20 cellular contexts compared by ENCODE assay signal in the genomic region with DNA sequence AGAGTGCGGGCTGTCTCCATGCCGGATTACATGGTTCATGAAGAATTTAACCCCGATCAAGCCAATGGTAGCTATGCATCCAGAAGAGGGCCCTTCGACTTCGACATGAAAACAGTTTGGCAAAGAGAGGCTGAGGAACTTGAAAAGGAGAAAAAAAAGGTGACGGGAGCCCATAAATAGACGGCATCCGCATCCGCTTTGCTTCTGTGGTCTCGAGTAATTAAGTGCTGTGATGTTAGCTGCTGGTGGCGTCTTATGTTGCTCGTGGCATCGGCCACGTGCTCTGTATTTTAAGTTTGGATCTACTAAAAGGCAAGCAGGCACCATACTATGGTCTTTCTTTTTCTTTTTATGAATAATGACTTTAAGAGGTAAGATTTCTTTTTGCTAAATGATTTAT. TPM values are rescaled to one million over a fixed set of nuclear protein-coding genes. Genes with fewer than 3 reads are reported as not detected.
DNase-seq lines count a peak whose midpoint lies in the region; ATAC-seq, FAIRE-seq and TF ChIP-seq lines count a peak whose summit lies in the region.
"Had no signal": no experiment of that assay in that cellular context is flagged by ENCODE, and none has a peak within 500 bp of the region (broad histone marks: within the 10 kb centered on the region; RNA-seq: fewer than 3 reads in every experiment).

No MANE protein-coding gene starts in this region.

- H3K79me2 ChIP-seq in osteoblast (ENCODE audit: insufficient read depth, low read length), result no peaks in the 10 kb centered on the region

- peaks cover 5% of the 10 kb centered on the region for H3K27me3 ChIP-seq in osteoblast (ENCODE audit: insufficient read depth, low read length)
- H3K27me3 ChIP-seq: brain microvascular endothelial cell, left lung, right atrium auricular region, upper lobe of right lung had no signal

- peaks cover 11% of the 10 kb centered on the region for H3K4me1 ChIP-seq in osteoblast (ENCODE audit: insufficient read depth, low read length)
- H3K4me1 ChIP-seq: left lung, right atrium auricular region, upper lobe of right lung had no signal

- H2AFZ ChIP-seq in osteoblast (ENCODE audit: low read length), result peak overlapping the region; percentile 64

- no peak overlapping the region for H3K27ac Mint-ChIP-seq in activated CD8-positive, alpha-beta memory T cell treated with anti-CD3 and anti-CD28 coated beads, Interleukin-2, amount 10 ng/mL, durations not matched to agents 7 days and 5 days
- peak overlapping the region; percentile 11 for H3K27ac Mint-ChIP-seq in activated naive CD4-positive, alpha-beta T cell treated with anti-CD3 and anti-CD28 coated beads, Interleukin-2, amount 50 U/mL, for 24 hours
- H3K27ac Mint-ChIP-seq: WTC11 had no signal

- H4K20me1 ChIP-seq in osteoblast (ENCODE audit: insufficient read depth, low read length), result no peaks in the 10 kb centered on the region

- H3K36me3 Mint-ChIP-seq in activated CD8-positive, alpha-beta memory T cell treated with anti-CD3 and anti-CD28 coated beads, Interleukin-2, amount 10 ng/mL, durations not matched to agents 7 days and 5 days, result no peaks in the 10 kb centered on the region
- H3K36me3 Mint-ChIP-seq in activated naive CD4-positive, alpha-beta T cell treated with anti-CD3 and anti-CD28 coated beads, Interleukin-2, amount 50 U/mL, for 24 hours, result no peaks in the 10 kb centered on the region
- H3K36me3 Mint-ChIP-seq: WTC11 had no signal

- H3K27me3 Mint-ChIP-seq in activated CD8-positive, alpha-beta memory T cell treated with anti-CD3 and anti-CD28 coated beads, Interleukin-2, amount 10 ng/mL, durations not matched to agents 7 days and 5 days, result no peaks in the 10 kb centered on the region
- H3K27me3 Mint-ChIP-seq in activated naive CD4-positive, alpha-beta T cell treated with anti-CD3 and anti-CD28 coated beads, Interleukin-2, amount 50 U/mL, for 24 hours, result no peaks in the 10 kb centered on the region

- H3K9me3 ChIP-seq in osteoblast (ENCODE audit: low read depth, low read length), result no peaks in the 10 kb centered on the region
- H3K9me3 ChIP-seq: left lung, right atrium auricular region, upper lobe of right lung had no signal

- no peak overlapping the region for H3K27ac ChIP-seq in osteoblast (ENCODE audit: low read depth, low read length)
- H3K27ac ChIP-seq: brain microvascular endothelial cell, KMS-11, left lung, right atrium auricular region, upper lobe of right lung had no signal

- no peak overlapping the region for H3K4me2 ChIP-seq in osteoblast (ENCODE audit: insufficient read depth, low read length)
- H3K4me2 ChIP-seq: KMS-11 had no signal

- no peak overlapping the region for H3K4me3 ChIP-seq in Jurkat, Clone E6-1 (ENCODE audit: low read length)
- H3K4me3 ChIP-seq in osteoblast (ENCODE audit: insufficient read depth, low read length), result no peak overlapping the region
- H3K4me3 ChIP-seq: left lung, right atrium auricular region, upper lobe of right lung had no signal

- no peak overlapping the region for H3K4me3 Mint-ChIP-seq in activated CD8-positive, alpha-beta memory T cell treated with anti-CD3 and anti-CD28 coated beads, Interleukin-2, amount 10 ng/mL, durations not matched to agents 7 days and 5 days
- H3K4me3 Mint-ChIP-seq in activated naive CD4-positive, alpha-beta T cell treated with anti-CD3 and anti-CD28 coated beads, Interleukin-2, amount 50 U/mL, for 24 hours, result peak overlapping the region; percentile 34
- H3K4me3 Mint-ChIP-seq: WTC11 had no signal

- peak; percentile 42 for ATAC-seq in activated CD8-positive, alpha-beta memory T cell treated with anti-CD3 and anti-CD28 coated beads, Interleukin-2, amount 10 ng/mL, durations not matched to agents 7 days and 5 days
- ATAC-seq in HG03378 (IDR thresholded peaks at IDR 0.05; ENCODE audit: unreplicated experiment), result no peak
- ATAC-seq: left lung, upper lobe of right lung had no signal

- H3K9me3 Mint-ChIP-seq in activated CD8-positive, alpha-beta memory T cell treated with anti-CD3 and anti-CD28 coated beads, Interleukin-2, amount 10 ng/mL, durations not matched to agents 7 days and 5 days (ENCODE audit: low read depth), result no peaks in the 10 kb centered on the region
- H3K9me3 Mint-ChIP-seq in activated naive CD4-positive, alpha-beta T cell treated with anti-CD3 and anti-CD28 coated beads, Interleukin-2, amount 50 U/mL, for 24 hours, result no peaks in the 10 kb centered on the region
- H3K9me3 Mint-ChIP-seq: WTC11 had no signal

- no peak for TF ChIP-seq CTCF in osteoblast (IDR thresholded peaks at IDR 0.05; ENCODE audit: extremely low read depth, low read depth, low read length)

- CTCF ChIA-PET in activated CD8-positive, alpha-beta memory T cell treated with anti-CD3 and anti-CD28 coated beads, Interleukin-2, amount 10 ng/mL, durations not matched to agents 7 days and 5 days (lab: Charles Lee), result no interaction called here

- no peak for FAIRE-seq in urothelium cell line (lab: Jason Lieb, UNC)
- FAIRE-seq: A204.1, H54 had no signal

- DNase-seq in activated CD8-positive, alpha-beta memory T cell treated with anti-CD3 and anti-CD28 coated beads, Interleukin-2, amount 10 ng/mL, durations not matched to agents 7 days and 5 days, result peak; percentile 46
- no peak for DNase-seq in activated CD8-positive, alpha-beta memory T cell treated with anti-CD3 and anti-CD28 coated beads, Interleukin-2, amount 50 U/mL, for 48 hours
- DNase-seq in Jurkat, Clone E6-1 (ENCODE audit: low read depth, low spot score), result peak; percentile 79
- DNase-seq in osteoblast (ENCODE audit: insufficient read length, low spot score, missing footprints) (no peak), ureter (ENCODE audit: low spot score) (no peak), urothelium cell line (ENCODE audit: low spot score) (no peak)
- DNase-seq: brain microvascular endothelial cell; COR-L47; effector CD4-positive, alpha-beta T cell; left lung; NCI-H1436 treated with DMSO at 0.1 percent for 48 hours; stimulated activated CD4-positive, alpha-beta T cell treated with anti-CD3 and anti-CD28 coated beads, Interleukin-2, amount 100 ng/mL, for 48 hours; upper lobe of right lung had no signal

- H3K4me1 Mint-ChIP-seq in activated CD8-positive, alpha-beta memory T cell treated with anti-CD3 and anti-CD28 coated beads, Interleukin-2, amount 10 ng/mL, durations not matched to agents 7 days and 5 days, result peaks cover 22% of the 10 kb centered on the region
- peaks cover 34% of the 10 kb centered on the region for H3K4me1 Mint-ChIP-seq in activated naive CD4-positive, alpha-beta T cell treated with anti-CD3 and anti-CD28 coated beads, Interleukin-2, amount 50 U/mL, for 24 hours

- H3K36me3 ChIP-seq in osteoblast (ENCODE audit: insufficient read depth, low read length), result no peaks in the 10 kb centered on the region
- H3K36me3 ChIP-seq: brain microvascular endothelial cell, left lung, right atrium auricular region, upper lobe of right lung had no signal

RNA-seq across cellular contexts. Expression of gene C7orf57, which starts 11.1 kb away (rescaled TPM):
- total RNA-seq in activated CD8-positive, alpha-beta memory T cell treated with anti-CD3 and anti-CD28 coated beads, Interleukin-2, amount 10 ng/mL, durations not matched to agents 7 days and 5 days, result under 1 TPM; 0.12 to 0.15 TPM
- polyA plus RNA-seq in Jurkat, Clone E6-1 (2012; ENCODE audit: insufficient read depth, insufficient read length), result not detected
- total RNA-seq in osteoblast, result under 0.01 TPM in 2 replicates
- total RNA-seq in ureter, result 0.42 TPM
- total RNA-seq: right atrium auricular region, upper lobe of right lung had no signal

RNA-seq across cellular contexts. Expression of gene SUN3, which starts 17.6 kb away (rescaled TPM):
- not detected for total RNA-seq in activated CD8-positive, alpha-beta memory T cell treated with anti-CD3 and anti-CD28 coated beads, Interleukin-2, amount 10 ng/mL, durations not matched to agents 7 days and 5 days
- polyA plus RNA-seq in Jurkat, Clone E6-1 (2012; ENCODE audit: insufficient read depth, insufficient read length), result not detected
- not detected in 2 replicates for total RNA-seq in osteoblast
- not detected for total RNA-seq in ureter
- total RNA-seq: left lung, right atrium auricular region, upper lobe of right lung, WTC11 had no signal

RNA-seq across cellular contexts. Expression of gene UPP1, which starts 42.6 kb away (rescaled TPM):
- 10 to 100 TPM; 57.9 to 87.6 TPM for total RNA-seq in activated CD8-positive, alpha-beta memory T cell treated with anti-CD3 and anti-CD28 coated beads, Interleukin-2, amount 10 ng/mL, durations not matched to agents 7 days and 5 days
- 6.8 TPM for polyA plus RNA-seq in Jurkat, Clone E6-1 (2012; ENCODE audit: insufficient read depth, insufficient read length)
- total RNA-seq in osteoblast (30.4 and 35.5 TPM in 2 replicates), ureter (58.2 TPM)

Comparison
In these comparisons a context has a peak if more than half of its experiments do, and no peak if none do; other contexts are left out.
1. DNase-seq: peak in activated CD8-positive, alpha-beta memory T cell treated with anti-CD3 and anti-CD28 coated beads, Interleukin-2, amount 10 ng/mL, durations not matched to agents 7 days and 5 days (single experiment) and Jurkat, Clone E6-1 (single experiment); none in activated CD8-positive, alpha-beta memory T cell treated with anti-CD3 and anti-CD28 coated beads, Interleukin-2, amount 50 U/mL, for 48 hours (single experiment), osteoblast (single experiment), ureter (single experiment) and urothelium cell line (single experiment).